ENCODE assay signal across 32 cellular contexts in genomic region chr14:75446447-75446846, GRCh38. TPM values are rescaled to one million over a fixed set of nuclear protein-coding genes. Genes with fewer than 3 reads are reported as not detected.
DNase-seq lines count a peak whose midpoint lies in the region; ATAC-seq and TF ChIP-seq lines count a peak whose summit lies in the region.
"Had no signal": no experiment of that assay in that cellular context is flagged by ENCODE, and none has a peak within 500 bp of the region (broad histone marks: within the 10 kb centered on the region; RNA-seq: fewer than 3 reads in every experiment).

No MANE protein-coding gene starts in this region.

- no peaks in the 10 kb centered on the region for H3K27me3 Mint-ChIP-seq in Caco-2 (ENCODE audit: insufficient read depth, unreplicated experiment)

- DNase-seq in Caco-2: no peak
- peak; percentile 91 for DNase-seq in MV-4-11 (lab: John Stamatoyannopoulos, UW)
- DNase-seq in UCSD-AML1 (lab: John Stamatoyannopoulos, UW; ENCODE audit: unreplicated experiment): peak; percentile 23
- no peak for DNase-seq in psoas muscle
- DNase-seq in activated naive CD4-positive, alpha-beta T cell treated with anti-CD3 and anti-CD28 coated beads, Interleukin-2, amount 50 U/mL, for 72 hours (ENCODE audit: low spot score in 2 of 2): no peak
- no peak for DNase-seq in NCI-H2196 treated with DMSO at 0.1 percent for 48 hours (lab: John Stamatoyannopoulos, UW; ENCODE audit: unreplicated experiment)
- DNase-seq in activated naive CD4-positive, alpha-beta T cell treated with anti-CD3 and anti-CD28 coated beads, Interleukin-2, amount 50 U/mL, for 16 hours: no peak
- no peak for DNase-seq in NCI-H1105 (lab: John Stamatoyannopoulos, UW)
- DNase-seq: activated CD4-positive, alpha-beta T cell treated with anti-CD3 and anti-CD28 coated beads, Interleukin-2, amount 50 U/mL, for 48 hours; activated CD4-positive, CD25-positive, alpha-beta regulatory T cell treated with anti-CD3 and anti-CD28 coated beads, Interleukin-2, amount 50 U/mL, for 72 hours; activated naive CD4-positive, alpha-beta T cell treated with Interleukin-2 at 50 U/mL for 16 hours; adrenal gland; CD8-positive, alpha-beta T cell; dermis blood vessel endothelial cell; DMS 273 treated with DMSO at 0.1 percent for 48 hours; endodermal cell; GOT3; head of caudate nucleus; islet precursor cell; left lung; mesendoderm; NCI-H1436; NCI-H2081 treated with DMSO at 0.1 percent for 48 hours; NCI-H446; NCI-H774; stimulated activated naive CD8-positive, alpha-beta T cell treated with anti-CD3 and anti-CD28 coated beads, Interleukin-15, amount 100 ng/mL, for 72 hours; T-helper 17 cell had no signal

- no peak overlapping the region for H3K4me3 Mint-ChIP-seq in Caco-2 (ENCODE audit: unreplicated experiment)
- H3K4me3 Mint-ChIP-seq: activated T-helper 1 cell treated with anti-CD3 and anti-CD28 coated beads, Interleukin-12 subunit alpha, Interleukin-12 subunit beta, Interleukin-2, Interleukin-4 antibody, amounts not matched to agents 30 ng/mL and 10 ng/mL and 1 ng/mL, durations not matched to agents 14 hours and 24 hours and 36 hours; CD8-positive, alpha-beta T cell; endodermal cell; neural progenitor cell; stimulated activated naive CD8-positive, alpha-beta T cell treated with anti-CD3 and anti-CD28 coated beads, Interleukin-15, amount 100 ng/mL, for 72 hours; T-helper 17 cell had no signal

- H3K9me3 ChIP-seq in Caco-2: no peaks in the 10 kb centered on the region
- no peaks in the 10 kb centered on the region for H3K9me3 ChIP-seq in psoas muscle
- H3K9me3 ChIP-seq: adrenal gland, left lung, right atrium auricular region, vagina had no signal

- POLR2A ChIA-PET in Caco-2 (lab: Charles Lee): no interaction called here

- no TSS peak for BruUV-seq in Caco-2 (replicated peaks; lab: Mats Ljungman, UMichigan)

- H3K4me1 Mint-ChIP-seq in Caco-2 (ENCODE audit: low read depth, unreplicated experiment): peaks cover 54% of the 10 kb centered on the region
- H3K4me1 Mint-ChIP-seq: stimulated activated naive CD8-positive, alpha-beta T cell treated with anti-CD3 and anti-CD28 coated beads, Interleukin-15, amount 100 ng/mL, for 72 hours had no signal

- H3K36me3 Mint-ChIP-seq in Caco-2 (ENCODE audit: insufficient read depth, unreplicated experiment): peaks cover 99% of the 10 kb centered on the region
- H3K36me3 Mint-ChIP-seq in activated naive CD4-positive, alpha-beta T cell treated with anti-CD3 and anti-CD28 coated beads, Interleukin-2, amount 50 U/mL, for 72 hours: no peaks in the 10 kb centered on the region
- H3K36me3 Mint-ChIP-seq: CD8-positive, alpha-beta T cell; neural progenitor cell had no signal

- no peaks in the 10 kb centered on the region for H3K27me3 ChIP-seq in Caco-2 (replicated peaks; ENCODE audit: control insufficient read depth, insufficient read depth, low read length)
- no peaks in the 10 kb centered on the region for H3K27me3 ChIP-seq in psoas muscle (ENCODE audit: insufficient read depth in 3 of 3, low read length in 2 of 3)
- H3K27me3 ChIP-seq: adrenal gland, left lung, neural progenitor cell, right atrium auricular region, vagina had no signal

- H3K27ac ChIP-seq in psoas muscle: peak overlapping the region; percentile 61
- H3K27ac ChIP-seq: adrenal gland, left lung, neural progenitor cell, right atrium auricular region, vagina had no signal

- no peak for TF ChIP-seq CTCF in Caco-2 (IDR thresholded peaks at IDR 0.05; ENCODE audit: insufficient read depth in 1 of 2, low read depth in 1 of 2, low read length in 1 of 2, severe bottlenecking in 1 of 2, unreplicated experiment in 1 of 2)
- TF ChIP-seq CTCF in psoas muscle (IDR thresholded peaks at IDR 0.05): no peak

- peak; percentile 27 to 36 (median 32) for ATAC-seq in psoas muscle
- ATAC-seq in activated naive CD4-positive, alpha-beta T cell treated with anti-CD3 and anti-CD28 coated beads, Interleukin-2, amount 50 U/mL, for 72 hours: no peak
- ATAC-seq: CD8-positive, alpha-beta T cell; left lung; SK-N-SH treated with all-trans-retinoic acid at 6 μM for 48 hours; stimulated activated naive CD8-positive, alpha-beta T cell treated with anti-CD3 and anti-CD28 coated beads, Interleukin-15, amount 100 ng/mL, for 72 hours; T-helper 17 cell had no signal

- no peaks in the 10 kb centered on the region; the same call in none of the 2 replicates for H3K36me3 ChIP-seq in Caco-2 (ENCODE audit: control insufficient read depth, insufficient read depth, low read length)
- H3K36me3 ChIP-seq in psoas muscle (ENCODE audit: insufficient read depth in 1 of 2, low read depth in 1 of 2): peaks cover 4 to 28% of the 10 kb centered on the region in 2 donors
- H3K36me3 ChIP-seq: neural progenitor cell, vagina had no signal

- H3K4me3 ChIP-seq in Caco-2 (ENCODE audit: low read depth, low read length): no peak overlapping the region
- H3K4me3 ChIP-seq in psoas muscle: no peak overlapping the region
- H3K4me3 ChIP-seq: adrenal gland, left lung, neural progenitor cell, right atrium auricular region, vagina had no signal

- peak overlapping the region; percentile 45 for H3K27ac Mint-ChIP-seq in Caco-2 (ENCODE audit: unreplicated experiment)
- no peak overlapping the region for H3K27ac Mint-ChIP-seq in activated naive CD4-positive, alpha-beta T cell treated with anti-CD3 and anti-CD28 coated beads, Interleukin-2, amount 50 U/mL, for 72 hours
- H3K27ac Mint-ChIP-seq: activated T-helper 1 cell treated with anti-CD3 and anti-CD28 coated beads, Interleukin-12 subunit alpha, Interleukin-12 subunit beta, Interleukin-2, Interleukin-4 antibody, amounts not matched to agents 30 ng/mL and 10 ng/mL and 1 ng/mL, durations not matched to agents 14 hours and 24 hours and 36 hours; CD8-positive, alpha-beta T cell; endodermal cell; neural progenitor cell; stimulated activated naive CD8-positive, alpha-beta T cell treated with anti-CD3 and anti-CD28 coated beads, Interleukin-15, amount 100 ng/mL, for 72 hours; T-helper 17 cell had no signal

- intact Hi-C loops in Caco-2 (cut with micrococcal nuclease; ENCODE audit: unreplicated experiment): no loop called here
- intact Hi-C loops in psoas muscle (cut with DNase I): no loop called here

- peaks cover 32% of the 10 kb centered on the region for H3K4me1 ChIP-seq in Caco-2
- H3K4me1 ChIP-seq in psoas muscle: peaks cover 97% of the 10 kb centered on the region

- H3K9me3 Mint-ChIP-seq in Caco-2 (ENCODE audit: unreplicated experiment): no peaks in the 10 kb centered on the region
- H3K9me3 Mint-ChIP-seq in activated naive CD4-positive, alpha-beta T cell treated with anti-CD3 and anti-CD28 coated beads, Interleukin-2, amount 50 U/mL, for 72 hours: no peaks in the 10 kb centered on the region
- H3K9me3 Mint-ChIP-seq: activated T-helper 1 cell treated with anti-CD3 and anti-CD28 coated beads, Interleukin-12 subunit alpha, Interleukin-12 subunit beta, Interleukin-2, Interleukin-4 antibody, amounts not matched to agents 30 ng/mL and 10 ng/mL and 1 ng/mL, durations not matched to agents 14 hours and 24 hours and 36 hours; CD8-positive, alpha-beta T cell; endodermal cell; neural progenitor cell; stimulated activated naive CD8-positive, alpha-beta T cell treated with anti-CD3 and anti-CD28 coated beads, Interleukin-15, amount 100 ng/mL, for 72 hours had no signal

- CTCF ChIA-PET in Caco-2 (lab: Charles Lee): interaction anchor here (0.8 kb wide), 1 partner anchor 30 kb away, joined by 3 read pairs; no protein-coding TSS in a partner anchor

RNA-seq across cellular contexts. Expression of gene JDP2, which starts 18.6 kb away (rescaled TPM):
- total RNA-seq in Caco-2 (2022) (95.7 TPM in 2 replicates), psoas muscle (10 to 100 TPM; 11.0 to 49.6 (median 30.8) TPM)
- 10 to 100 TPM; 13.2 to 73.2 (median 49.9) TPM for polyA plus RNA-seq in psoas muscle
- total RNA-seq in activated naive CD4-positive, alpha-beta T cell treated with anti-CD3 and anti-CD28 coated beads, Interleukin-2, amount 50 U/mL, for 72 hours: 1 to 10 TPM in 1 of 2 donors, under 1 TPM in 1; 0.46 to 2.0 TPM
- total RNA-seq: CD8-positive, alpha-beta T cell had no signal

Comparison
In these comparisons a context has a peak if more than half of its experiments do, and no peak if none do; other contexts are left out.
1. DNase-seq: peak in MV-4-11 (single experiment) and UCSD-AML1 (single experiment); none in Caco-2 (0 of 2), psoas muscle (0 of 2), activated naive CD4-positive, alpha-beta T cell treated with anti-CD3 and anti-CD28 coated beads, Interleukin-2, amount 50 U/mL, for 72 hours (0 of 2), NCI-H2196 treated with DMSO at 0.1 percent for 48 hours (single experiment), activated naive CD4-positive, alpha-beta T cell treated with anti-CD3 and anti-CD28 coated beads, Interleukin-2, amount 50 U/mL, for 16 hours (single experiment) and NCI-H1105 (single experiment).
2. ATAC-seq: peak in psoas muscle (4 of 4); none in activated naive CD4-positive, alpha-beta T cell treated with anti-CD3 and anti-CD28 coated beads, Interleukin-2, amount 50 U/mL, for 72 hours (0 of 2).